In the genomic region with DNA sequence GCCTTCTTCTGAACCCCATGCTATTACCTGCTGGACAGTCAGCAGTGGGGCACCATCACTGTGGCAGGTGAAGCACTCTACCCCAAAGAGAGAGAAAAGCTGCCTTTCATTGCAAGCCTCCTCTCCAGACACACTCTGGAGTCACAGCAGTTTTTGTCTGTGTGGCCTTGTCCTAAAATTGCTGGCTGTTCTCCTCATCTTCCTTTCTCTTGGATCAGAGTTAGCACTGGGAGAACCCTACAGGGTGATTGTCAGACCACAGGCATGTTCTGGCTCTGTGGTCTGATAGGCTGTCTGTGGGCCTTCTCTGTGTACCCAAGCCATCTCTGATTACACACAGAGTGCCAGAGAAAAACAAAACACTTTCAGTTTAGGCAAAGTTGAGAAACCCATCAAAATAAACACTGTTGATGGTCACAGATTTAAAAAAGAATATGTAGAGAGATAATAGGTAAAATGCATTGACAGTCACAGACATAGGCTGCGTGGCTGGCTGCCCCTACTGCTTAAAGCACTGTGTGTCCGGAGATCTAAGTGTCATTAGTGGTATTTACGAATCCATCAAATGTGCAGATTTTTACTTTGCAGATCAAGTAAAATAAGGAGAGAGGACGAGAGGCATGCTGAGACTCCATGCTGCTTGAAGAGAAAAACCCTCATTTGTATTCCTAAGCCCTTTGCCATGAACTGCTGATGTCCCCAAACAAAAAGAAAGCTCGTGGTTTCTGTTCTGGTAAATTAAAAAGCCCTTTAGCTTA, we compare ENCODE assay signal across 10 cellular contexts.
DNase-seq lines count a peak whose midpoint lies in the region; ATAC-seq and TF ChIP-seq lines count a peak whose summit lies in the region.
"Had no signal": no experiment of that assay in that cellular context is flagged by ENCODE, and none has a peak within 500 bp of the region (broad histone marks: within the 10 kb centered on the region; RNA-seq: fewer than 3 reads in every experiment).

No MANE protein-coding gene starts in this region.

- H3K36me3 ChIP-seq in GM23248 (ENCODE audit: low read depth) = no peaks in the 10 kb centered on the region
- no peaks in the 10 kb centered on the region for H3K36me3 ChIP-seq in hepatocyte (replicated peaks; ENCODE audit: insufficient read depth, low read depth)
- H3K36me3 ChIP-seq: neutrophil had no signal

- H3F3A ChIP-seq in GM23248 (ENCODE audit: insufficient read depth) = no peaks in the 10 kb centered on the region

- WGBS in GM23248 (ENCODE audit: low coverage in 1 of 2, low lambda C conversion rate in 2 of 2, missing lambda C conversion rate in 2 of 2), 2 experiments = 22 to 26% methylated on average over 5 of the region's 5 CpGs
- 50% methylated on average over 5 of the region's 5 CpGs for WGBS in hepatocyte (ENCODE audit: low lambda C conversion rate, missing lambda C conversion rate)

- no peaks in the 10 kb centered on the region for H4K20me1 ChIP-seq in GM23248 (ENCODE audit: insufficient read depth)
- H4K20me1 ChIP-seq in hepatocyte (ENCODE audit: insufficient read depth, poor library complexity, severe bottlenecking) = no peaks in the 10 kb centered on the region

- no peaks in the 10 kb centered on the region for H3K9me3 ChIP-seq in GM23248 (ENCODE audit: low read depth)
- no peaks in the 10 kb centered on the region for H3K9me3 ChIP-seq in hepatocyte (ENCODE audit: low read depth)
- H3K9me3 ChIP-seq: neutrophil had no signal

- TF ChIP-seq CTCF in hepatocyte (IDR thresholded peaks at IDR 0.05; ENCODE audit: poor library complexity) = no peak

- DNase-seq in GM23248 (peak; percentile 60), OCI-M1 (lab: John Stamatoyannopoulos, UW) (peak; percentile 47), hepatocyte (ENCODE audit: low spot score) (no peak), retina (peak; percentile 32)
- no peak for DNase-seq in stimulated activated CD4-positive, alpha-beta T cell treated with anti-CD3 and anti-CD28 coated beads, Interleukin-4, amount 100 ng/mL, for 4 hours
- DNase-seq: T-cell had no signal

- H3K79me2 ChIP-seq in GM23248 (ENCODE audit: insufficient read depth) (no peaks in the 10 kb centered on the region), hepatocyte (no peaks in the 10 kb centered on the region)

- H3K4me2 ChIP-seq in GM23248 (ENCODE audit: unreplicated experiment) (peak overlapping the region; percentile 56), hepatocyte (peak overlapping the region; percentile 46)

- H3K9me2 ChIP-seq in GM23248 (ENCODE audit: insufficient read depth) = no peaks in the 10 kb centered on the region
- H3K9me2 ChIP-seq in hepatocyte (replicated peaks; ENCODE audit: insufficient read depth) = no peaks in the 10 kb centered on the region

- no peak overlapping the region for H3K27ac ChIP-seq in GM23248
- no peak overlapping the region for H3K27ac ChIP-seq in hepatocyte
- H3K27ac ChIP-seq: neutrophil had no signal

- peak overlapping the region; percentile 67 for H2AFZ ChIP-seq in GM23248
- no peak overlapping the region for H2AFZ ChIP-seq in hepatocyte

- in situ Hi-C loops in GM23248 (cut with MboI) = no loop called here

- H3K9ac ChIP-seq in GM23248 = 0 out of 2 replicates have a peak overlapping the region, but pooled peaks have one; percentile 18

- H3K27me3 ChIP-seq in GM23248 (replicated peaks; ENCODE audit: insufficient read depth) (no peaks in the 10 kb centered on the region), hepatocyte (no peaks in the 10 kb centered on the region)
- H3K27me3 ChIP-seq: neutrophil had no signal

- peaks cover 7% of the 10 kb centered on the region; the same call in 1 of the 2 replicates for H3K4me1 ChIP-seq in GM23248 (ENCODE audit: insufficient read depth)
- H3K4me1 ChIP-seq in hepatocyte (ENCODE audit: insufficient read depth) = peaks cover 25% of the 10 kb centered on the region

- ATAC-seq in HG03469 (IDR thresholded peaks at IDR 0.05; ENCODE audit: unreplicated experiment) (no peak), HG03439 (IDR thresholded peaks at IDR 0.05; ENCODE audit: unreplicated experiment) (no peak), GM19455 (IDR thresholded peaks at IDR 0.05; ENCODE audit: unreplicated experiment) (no peak)
- ATAC-seq: T-cell had no signal

- peak overlapping the region; percentile 56 for H3K4me3 ChIP-seq in GM23248
- H3K4me3 ChIP-seq in hepatocyte = no peak overlapping the region

Comparison
In these comparisons a context has a peak if more than half of its experiments do, and no peak if none do; other contexts are left out.
1. DNase-seq: peak in GM23248 (single experiment), OCI-M1 (single experiment) and retina (single experiment); none in hepatocyte (single experiment) and stimulated activated CD4-positive, alpha-beta T cell treated with anti-CD3 and anti-CD28 coated beads, Interleukin-4, amount 100 ng/mL, for 4 hours (0 of 2).